In the genomic region with DNA sequence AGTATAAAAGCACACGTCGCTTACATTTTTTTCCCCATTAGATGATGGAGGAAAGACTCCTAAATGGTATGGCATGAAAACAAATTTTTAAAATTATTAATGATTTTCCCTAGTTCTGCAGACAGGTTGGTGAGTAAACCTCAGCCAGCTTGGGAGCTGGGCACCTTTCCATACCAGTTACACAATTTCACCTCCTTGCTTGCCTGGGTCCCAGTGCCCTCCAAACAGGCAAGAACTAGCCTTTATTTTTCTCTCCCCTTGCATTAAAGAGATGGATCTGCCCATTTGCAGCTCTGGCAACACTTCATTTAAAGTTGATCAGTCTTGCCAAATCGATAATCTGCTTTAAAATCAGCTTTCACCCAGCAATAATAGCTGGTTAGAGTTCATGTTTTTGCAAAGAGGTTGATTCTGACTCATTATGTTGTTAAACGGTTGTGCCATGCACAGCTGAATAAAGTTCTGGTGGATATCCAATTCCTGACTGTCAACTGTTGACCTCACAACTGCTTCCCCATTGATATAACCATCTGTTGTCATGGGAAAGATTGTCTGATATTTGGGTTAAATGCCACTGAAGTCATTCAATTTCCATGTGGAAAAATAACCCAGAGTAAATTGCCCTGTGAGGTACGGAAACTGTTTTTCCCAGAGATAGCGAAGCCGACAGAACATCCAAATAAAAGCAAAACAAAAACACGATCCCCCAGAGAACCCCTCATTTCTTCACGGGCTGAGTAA, we compare ENCODE assay signal across 8 cellular contexts. TPM values are rescaled to one million over a fixed set of nuclear protein-coding genes. Genes with fewer than 3 reads are reported as not detected.
DNase-seq lines count a peak whose midpoint lies in the region; ATAC-seq and TF ChIP-seq lines count a peak whose summit lies in the region.

No MANE protein-coding gene starts in this region.

- H3K9me3 ChIP-seq in left lung (no peaks in the 10 kb centered on the region), suprapubic skin (no peaks in the 10 kb centered on the region)

- no peaks in the 10 kb centered on the region for H3K9me3 Mint-ChIP-seq in central memory CD8-positive, alpha-beta T cell

- intact Hi-C loops in left lung (cut with DNase I), result no loop called here
- intact Hi-C loops in sciatic nerve (cut with DNase I), result no loop called here

- H3K4me3 Mint-ChIP-seq in central memory CD8-positive, alpha-beta T cell, result peak overlapping the region; percentile 84

- H3K36me3 ChIP-seq in left lung, result no peaks in the 10 kb centered on the region
- no peaks in the 10 kb centered on the region for H3K36me3 ChIP-seq in suprapubic skin

- H3K4me1 Mint-ChIP-seq in central memory CD8-positive, alpha-beta T cell, result peaks cover 35% of the 10 kb centered on the region

- DNase-seq in DMS79 treated with DMSO at 0.1 percent for 48 hours (lab: John Stamatoyannopoulos, UW) (peak; percentile 16), DMS79 (lab: John Stamatoyannopoulos, UW) (no peak), NCI-H69 (lab: John Stamatoyannopoulos, UW) (peak; percentile 76), left lung (no peak), suprapubic skin (ENCODE audit: low spot score in 2 of 2) (no peak), sciatic nerve (ENCODE audit: low spot score) (no peak), 8988T (no peak)
- no peak for DNase-seq in central memory CD8-positive, alpha-beta T cell (ENCODE audit: low spot score in 2 of 2)

- TF ChIP-seq EP300 in suprapubic skin (IDR thresholded peaks at IDR 0.05), result no peak

- H3K4me1 ChIP-seq in left lung, result peaks cover 9 to 34% of the 10 kb centered on the region in 2 donors
- H3K4me1 ChIP-seq in suprapubic skin, result peaks cover 35% of the 10 kb centered on the region

- H3K4me3 ChIP-seq in left lung (peak overlapping the region; percentile 39 to 61), suprapubic skin (peak overlapping the region; percentile 77)

- peaks cover 17% of the 10 kb centered on the region for H3K36me3 Mint-ChIP-seq in central memory CD8-positive, alpha-beta T cell (ENCODE audit: insufficient read depth)

- H3K27me3 ChIP-seq in left lung, result peaks cover 0 to 25% of the 10 kb centered on the region in 2 donors
- no peaks in the 10 kb centered on the region for H3K27me3 ChIP-seq in suprapubic skin

- no peak for TF ChIP-seq POLR2A in suprapubic skin (IDR thresholded peaks at IDR 0.05)

- H3K27ac ChIP-seq in left lung (no peak overlapping the region), suprapubic skin (peak overlapping the region; percentile 95)

- H3K27ac Mint-ChIP-seq in central memory CD8-positive, alpha-beta T cell (ENCODE audit: low read depth), result peak overlapping the region; percentile 78

- WGBS in suprapubic skin, result 11% methylated on average over 9 of the region's 9 CpGs

- TF ChIP-seq CTCF in left lung (IDR thresholded peaks at IDR 0.05) (no peak), suprapubic skin (IDR thresholded peaks at IDR 0.05) (no peak)

- H3K27me3 Mint-ChIP-seq in central memory CD8-positive, alpha-beta T cell, result peaks cover 20% of the 10 kb centered on the region

- ATAC-seq in central memory CD8-positive, alpha-beta T cell (replicated peaks; ENCODE audit: extremely low read depth, poor library complexity, severe bottlenecking), result no peak
- ATAC-seq in left lung (peak; percentile 5), sciatic nerve (no peak)

RNA-seq across cellular contexts. Expression of gene C17orf58, which starts 1.3 kb away (rescaled TPM):
- total RNA-seq in left lung (1 to 10 TPM; 6.3 to 6.6 TPM), suprapubic skin (1 to 10 TPM; 3.4 to 8.0 (median 5.6) TPM), sciatic nerve (6.2 TPM)

RNA-seq across cellular contexts. Expression of gene KPNA2, which starts 40.5 kb away (rescaled TPM):
- total RNA-seq in left lung, result 10 to 100 TPM; 41.1 to 56.1 TPM
- 10 to 100 TPM in 3 of 4 donors, 1 to 10 TPM in 1; 6.4 to 38.8 (median 26.9) TPM for total RNA-seq in suprapubic skin
- total RNA-seq in sciatic nerve, result 15.0 TPM

Comparison
In these comparisons a context has a peak if more than half of its experiments do, and no peak if none do; other contexts are left out.
1. DNase-seq: peak in DMS79 treated with DMSO at 0.1 percent for 48 hours (single experiment) and NCI-H69 (single experiment); none in DMS79 (single experiment), central memory CD8-positive, alpha-beta T cell (0 of 2), left lung (0 of 2), suprapubic skin (0 of 2), sciatic nerve (single experiment) and 8988T (single experiment).